ENCODE assay signal across 14 cellular contexts in genomic region chr7:106566672-106567071, GRCh38.
DNase-seq lines count a peak whose midpoint lies in the region; ATAC-seq and TF ChIP-seq lines count a peak whose summit lies in the region.
"Had no signal": no experiment of that assay in that cellular context is flagged by ENCODE, and none has a peak within 500 bp of the region (broad histone marks: within the 10 kb centered on the region; RNA-seq: fewer than 3 reads in every experiment).

No MANE protein-coding gene starts in this region.

- no peak overlapping the region for H2BK15ac ChIP-seq in IMR-90 (ENCODE audit: low read depth, low read length)

- TF ChIP-seq CTCF in IMR-90 (conservative IDR thresholded peaks at IDR 0.05; ENCODE audit: low read depth, low read length) (no peak), choroid plexus epithelial cell (conservative IDR thresholded peaks at IDR 0.05; ENCODE audit: low read depth, low read length) (no peak), fibroblast of the aortic adventitia (IDR thresholded peaks at IDR 0.05; ENCODE audit: insufficient read depth, low read length) (no peak)

- H2BK120ac ChIP-seq in IMR-90 (ENCODE audit: low read depth, low read length): no peak overlapping the region
- peak overlapping the region; percentile 38 for H2BK120ac ChIP-seq in trophoblast cell (ENCODE audit: insufficient read depth, low read length, poor library complexity)

- H3K36me3 ChIP-seq in IMR-90 (ENCODE audit: control insufficient read depth, insufficient read depth, low read length): no peaks in the 10 kb centered on the region
- no peaks in the 10 kb centered on the region for H3K36me3 ChIP-seq in trophoblast cell (ENCODE audit: control insufficient read depth in 1 of 2, insufficient read depth in 2 of 2, low read length in 2 of 2)
- H3K36me3 ChIP-seq in MG63: no peaks in the 10 kb centered on the region

- H3K79me1 ChIP-seq in IMR-90 (ENCODE audit: low read depth in 1 of 2, low read length in 2 of 2) (no peaks in the 10 kb centered on the region), trophoblast cell (ENCODE audit: low read length) (peaks cover 11% of the 10 kb centered on the region)

- no peak overlapping the region for H2BK12ac ChIP-seq in trophoblast cell (ENCODE audit: low read length)

- H2AK5ac ChIP-seq in IMR-90 (ENCODE audit: low read depth, low read length) (no peak overlapping the region), trophoblast cell (ENCODE audit: low read length) (no peak overlapping the region)

- CTCF ChIA-PET in IMR-90 (lab: Yijun Ruan, JAX): no interaction called here

- no peak overlapping the region for H4K8ac ChIP-seq in IMR-90 (ENCODE audit: low read depth in 2 of 2, low read length in 2 of 2)
- H4K8ac ChIP-seq in trophoblast cell (ENCODE audit: low read depth, low read length): peak overlapping the region; percentile 43

- H4K91ac ChIP-seq in IMR-90 (ENCODE audit: insufficient read depth, low read depth, low read length) (no peak overlapping the region), trophoblast cell (ENCODE audit: low read depth, low read length) (peak overlapping the region; percentile 35)

- peaks cover 8% of the 10 kb centered on the region; the same call in 1 of the 2 replicates for H3K9me1 ChIP-seq in IMR-90 (ENCODE audit: insufficient read depth, low read length)

- H2BK20ac ChIP-seq in IMR-90 (ENCODE audit: low read depth, low read length): no peak overlapping the region

- intact Hi-C loops in IMR-90 (cut with micrococcal nuclease): no loop called here

- no TSS peak for BruUV-seq in IMR-90 (replicated peaks; lab: Mats Ljungman, UMichigan)

- H3K27me3 ChIP-seq in IMR-90 (ENCODE audit: control insufficient read depth, insufficient read depth, low read length): no peaks in the 10 kb centered on the region
- no peaks in the 10 kb centered on the region for H3K27me3 ChIP-seq in trophoblast cell (ENCODE audit: insufficient read depth, low read length)
- H3K27me3 ChIP-seq in MG63: no peaks in the 10 kb centered on the region

- no peak overlapping the region for H2AFZ ChIP-seq in IMR-90 (replicated peaks; ENCODE audit: low read length, poor library complexity)
- no peak overlapping the region for H2AFZ ChIP-seq in trophoblast cell (ENCODE audit: insufficient read depth, low read length, poor library complexity)

- H3K4ac ChIP-seq in IMR-90 (ENCODE audit: low read depth, low read length) (0 out of 2 replicates have a peak overlapping the region, but pooled peaks have one; percentile 15), trophoblast cell (ENCODE audit: low read depth, low read length) (no peak overlapping the region)

- DNase-seq in IMR-90 (no peak), choroid plexus epithelial cell (ENCODE audit: low read depth) (peak; percentile 21), fibroblast of the aortic adventitia (ENCODE audit: low read depth) (peak; percentile 32), trophoblast cell (no peak), COLO829 (ENCODE audit: low spot score) (no peak), mucosa of gallbladder (ENCODE audit: low spot score) (no peak), MG63 (no peak)
- DNase-seq: Caco-2; CD8-positive, alpha-beta T cell; DND-41; GDM1 had no signal

- in situ Hi-C loops in IMR-90 (cut with MboI; ENCODE audit: low sequenced_read_pairs): no loop called here

- WGBS in IMR-90 (ENCODE audit: extremely low coverage in 2 of 2, insufficient read length in 1 of 2), 2 experiments: 67% methylated on average over 1 of the region's 2 CpGs; no CpG with 5 or more reads in 1 of the 2 experiments
- WGBS in trophoblast cell (ENCODE audit: extremely low coverage, insufficient coverage, insufficient read length): no CpG with 5 or more reads among the region's 2 CpGs

- POLR2A ChIA-PET in IMR-90 (lab: Charles Lee; ENCODE audit: unreplicated experiment): no interaction called here

- no peak for TF ChIP-seq POLR2A in IMR-90 (IDR thresholded peaks at IDR 0.05; ENCODE audit: low read depth, low read length)

- H3K27ac ChIP-seq in IMR-90 (ENCODE audit: insufficient read depth, low read length) (no peak overlapping the region), trophoblast cell (ENCODE audit: low read depth, low read length) (no peak overlapping the region)
- H3K27ac ChIP-seq: A549 had no signal

- peaks cover 8% of the 10 kb centered on the region for H3K4me1 ChIP-seq in IMR-90 (ENCODE audit: control insufficient read depth, insufficient read depth, low read length)
- peaks cover 16 to 24% of the 10 kb centered on the region in 2 experiments for H3K4me1 ChIP-seq in trophoblast cell (ENCODE audit: control insufficient read depth in 1 of 2, insufficient read depth in 2 of 2, low read length in 2 of 2)
- H3K4me1 ChIP-seq: Caco-2 had no signal

- TF ChIP-seq RAD21 in IMR-90 (IDR thresholded peaks at IDR 0.05; ENCODE audit: low read length): no peak

- H3K14ac ChIP-seq in IMR-90 (replicated peaks; ENCODE audit: low read depth, low read length) (no peak overlapping the region), trophoblast cell (ENCODE audit: low read length) (no peak overlapping the region)

- H4K20me1 ChIP-seq in IMR-90 (ENCODE audit: insufficient read depth, low read length): no peaks in the 10 kb centered on the region

- H3K4me2 ChIP-seq in IMR-90 (ENCODE audit: low read depth, low read length) (no peak overlapping the region), trophoblast cell (ENCODE audit: low read length) (no peak overlapping the region)
- H3K4me2 ChIP-seq: A549 had no signal

- H4K12ac ChIP-seq in trophoblast cell (ENCODE audit: low read depth, low read length): no peak overlapping the region

- ATAC-seq in IMR-90 (ENCODE audit: low read depth): no peak
- ATAC-seq in GM21447 (IDR thresholded peaks at IDR 0.05; ENCODE audit: unreplicated experiment): no peak
- ATAC-seq: A549; CD8-positive, alpha-beta T cell; HCT116 had no signal

- no peak overlapping the region for H4K5ac ChIP-seq in IMR-90 (ENCODE audit: low read depth, low read length)

- H3K79me2 ChIP-seq in trophoblast cell (ENCODE audit: control insufficient read depth, insufficient read depth, low read length, poor library complexity): no peaks in the 10 kb centered on the region

- dilution Hi-C loops in IMR-90 (cut with HindIII; ENCODE audit: low sequenced_read_pairs, unreplicated experiment): no loop called here

- no peak overlapping the region for H3K9ac ChIP-seq in IMR-90 (ENCODE audit: low read depth, low read length)
- H3K9ac ChIP-seq in trophoblast cell (ENCODE audit: low read length): no peak overlapping the region

- H3K4me3 ChIP-seq in IMR-90 (ENCODE audit: insufficient read depth, low read depth, low read length): no peak overlapping the region
- no peak overlapping the region for H3K4me3 ChIP-seq in choroid plexus epithelial cell (ENCODE audit: low read depth, low read length)
- no peak overlapping the region for H3K4me3 ChIP-seq in fibroblast of the aortic adventitia (ENCODE audit: low read depth, low read length)
- no peak overlapping the region for H3K4me3 ChIP-seq in trophoblast cell (ENCODE audit: low read depth, low read length)
- H3K4me3 ChIP-seq in MG63: no peak overlapping the region
- H3K4me3 ChIP-seq: A549 had no signal

- H2BK5ac ChIP-seq in IMR-90 (ENCODE audit: low read depth, low read length, poor library complexity, severe bottlenecking): no peak overlapping the region
- peak overlapping the region; percentile 39 for H2BK5ac ChIP-seq in trophoblast cell (ENCODE audit: low read depth, low read length, poor library complexity)

- H3K23ac ChIP-seq in IMR-90 (ENCODE audit: low read depth, low read length) (no peak overlapping the region), trophoblast cell (ENCODE audit: low read length) (no peak overlapping the region)

- H2AK9ac ChIP-seq in IMR-90 (replicated peaks; ENCODE audit: low read depth, low read length, poor library complexity): no peak overlapping the region

- H3K56ac ChIP-seq in IMR-90 (ENCODE audit: extremely low read depth, insufficient read depth, low read length): no peak overlapping the region

- H3K9me3 ChIP-seq in IMR-90 (ENCODE audit: control insufficient read depth, insufficient read depth, low read length) (no peaks in the 10 kb centered on the region), trophoblast cell (ENCODE audit: insufficient read depth, low read depth, low read length) (no peaks in the 10 kb centered on the region), MG63 (no peaks in the 10 kb centered on the region)
- H3K9me3 ChIP-seq: Caco-2 had no signal

- H3K18ac ChIP-seq in IMR-90 (ENCODE audit: low read depth, low read length): no peak overlapping the region
- H3K18ac ChIP-seq in trophoblast cell (ENCODE audit: low read length): no peak overlapping the region

TF ChIP-seq in IMR-90, 13 proteins besides CTCF, POLR2A, EP300 and RAD21:
- TF ChIP-seq RCOR1 (IDR thresholded peaks at IDR 0.05; ENCODE audit: insufficient replicate concordance, low read length) (no peak), NFE2L2 (IDR thresholded peaks at IDR 0.05; ENCODE audit: low read depth, low read length) (no peak), ELK1 (IDR thresholded peaks at IDR 0.05; ENCODE audit: borderline replicate concordance, low read depth, low read length) (no peak), MAFK (IDR thresholded peaks at IDR 0.05; ENCODE audit: low read depth, low read length) (no peak), MAZ (IDR thresholded peaks at IDR 0.05; ENCODE audit: borderline replicate concordance, low read depth, low read length) (no peak)
TF ChIP-seq in IMR-90: peak in this region for 0.

Comparison
In these comparisons a context has a peak if more than half of its experiments do, and no peak if none do; other contexts are left out.
1. DNase-seq: peak in choroid plexus epithelial cell (single experiment) and fibroblast of the aortic adventitia (single experiment); none in IMR-90 (single experiment), trophoblast cell (0 of 2), COLO829 (single experiment), mucosa of gallbladder (single experiment) and MG63 (single experiment).